In the genomic region with DNA sequence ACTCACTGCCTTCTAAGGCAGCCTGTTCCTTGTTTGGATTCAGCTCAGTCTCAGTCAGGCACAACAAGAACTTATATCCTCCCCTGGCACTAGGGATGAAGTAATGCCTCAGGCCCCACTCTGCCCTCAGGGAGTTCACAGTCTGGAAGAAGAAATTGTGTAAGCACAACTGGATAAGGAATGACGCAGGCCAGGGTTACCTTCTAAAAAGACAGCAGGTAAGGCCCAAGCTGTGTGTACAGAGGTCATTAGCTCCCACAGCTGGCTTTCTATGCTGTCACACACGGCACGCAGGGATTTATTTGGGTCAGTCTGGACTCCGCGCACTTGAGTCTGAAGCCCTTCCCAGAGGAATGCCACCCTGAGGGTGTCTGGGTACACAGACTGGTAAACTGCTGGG, we compare ENCODE assay signal across 12 cellular contexts.
DNase-seq lines count a peak whose midpoint lies in the region; ATAC-seq, FAIRE-seq and TF ChIP-seq lines count a peak whose summit lies in the region.
"Had no signal": no experiment of that assay in that cellular context is flagged by ENCODE, and none has a peak within 500 bp of the region (broad histone marks: within the 10 kb centered on the region; RNA-seq: fewer than 3 reads in every experiment).

No MANE protein-coding gene starts in this region.

- H3K27me3 ChIP-seq in astrocyte (ENCODE audit: insufficient read depth, low read length) (no peaks in the 10 kb centered on the region), brain microvascular endothelial cell (replicated peaks) (no peaks in the 10 kb centered on the region)

- H3K9me3 ChIP-seq in astrocyte (ENCODE audit: insufficient read depth, low read depth, low read length) = no peaks in the 10 kb centered on the region

- H2AFZ ChIP-seq in astrocyte (ENCODE audit: low read depth, low read length) = no peak overlapping the region

- H3K9ac ChIP-seq in astrocyte (ENCODE audit: low read length) = peak overlapping the region; percentile 3

- H3K27ac Mint-ChIP-seq in astrocyte (ENCODE audit: unreplicated experiment) = peak overlapping the region; percentile 97

- no peak for FAIRE-seq in astrocyte (lab: Jason Lieb, UNC)

- ATAC-seq in GM21786 (IDR thresholded peaks at IDR 0.05; ENCODE audit: unreplicated experiment) = no peak
- no peak for ATAC-seq in HG03469 (IDR thresholded peaks at IDR 0.05; ENCODE audit: unreplicated experiment)

- peaks cover 18% of the 10 kb centered on the region for H3K4me1 ChIP-seq in astrocyte (ENCODE audit: insufficient read depth, low read length)

- no peak overlapping the region for H3K4me3 Mint-ChIP-seq in astrocyte (ENCODE audit: unreplicated experiment)
- H3K4me3 Mint-ChIP-seq: central memory CD8-positive, alpha-beta T cell had no signal

- H3K27ac ChIP-seq in astrocyte (ENCODE audit: low read depth, low read length) (peak overlapping the region; percentile 38), brain microvascular endothelial cell (no peak overlapping the region)
- H3K27ac ChIP-seq: 22Rv1 had no signal

- H3K4me1 Mint-ChIP-seq in astrocyte (ENCODE audit: low read depth, unreplicated experiment) = peaks cover 24% of the 10 kb centered on the region

- H3K36me3 ChIP-seq in astrocyte (ENCODE audit: insufficient read depth, low read length) = no peaks in the 10 kb centered on the region
- no peaks in the 10 kb centered on the region for H3K36me3 ChIP-seq in brain microvascular endothelial cell (replicated peaks)

- no peaks in the 10 kb centered on the region for H3K27me3 Mint-ChIP-seq in astrocyte (ENCODE audit: low read depth, unreplicated experiment)
- H3K27me3 Mint-ChIP-seq: central memory CD8-positive, alpha-beta T cell had no signal

- H3K79me2 ChIP-seq in astrocyte (ENCODE audit: insufficient read depth, low read length) = no peaks in the 10 kb centered on the region

- H3K4me3 ChIP-seq in astrocyte (ENCODE audit: insufficient read depth, low read depth, low read length) (no peak overlapping the region), brain microvascular endothelial cell (ENCODE audit: low read depth, low read length) (no peak overlapping the region)

- in situ Hi-C loops in brain microvascular endothelial cell (cut with HindIII; ENCODE audit: low pct_ligation_motif_present, low sequenced_read_pairs) = no loop called here

- H3K36me3 Mint-ChIP-seq in astrocyte (ENCODE audit: low read depth, unreplicated experiment) = peaks cover 5% of the 10 kb centered on the region

- peaks cover 12% of the 10 kb centered on the region for H4K20me1 ChIP-seq in astrocyte (ENCODE audit: insufficient read depth, low read length)

- no peak for TF ChIP-seq CTCF in astrocyte (IDR thresholded peaks at IDR 0.05; ENCODE audit: insufficient read depth, low read depth, low read length)
- TF ChIP-seq CTCF in brain microvascular endothelial cell (IDR thresholded peaks at IDR 0.05; ENCODE audit: low read depth, low read length, missing control alignments) = no peak

- H3K9me3 Mint-ChIP-seq in astrocyte (ENCODE audit: unreplicated experiment) = no peaks in the 10 kb centered on the region
- H3K9me3 Mint-ChIP-seq: central memory CD8-positive, alpha-beta T cell had no signal

- DNase-seq in NCI-H82 (lab: John Stamatoyannopoulos, UW) (peak; percentile 38), NCI-H82 treated with DMSO at 0.1 percent for 48 hours (lab: John Stamatoyannopoulos, UW; ENCODE audit: unreplicated experiment) (no peak), astrocyte (ENCODE audit: low read depth) (no peak), islet precursor cell (peak; percentile 77), stromal cell of bone marrow (ENCODE audit: low read depth) (peak; percentile 30), brain microvascular endothelial cell (no peak)
- DNase-seq: NCI-H226; stimulated activated CD4-positive, alpha-beta T cell treated with anti-CD3 and anti-CD28 coated beads, Interleukin-4, amount 100 ng/mL, for 1 hour had no signal

- peak overlapping the region; percentile 64 for H3K4me2 ChIP-seq in astrocyte (ENCODE audit: low read length)

Comparison
In these comparisons a context has a peak if more than half of its experiments do, and no peak if none do; other contexts are left out.
1. DNase-seq: peak in NCI-H82 (single experiment), islet precursor cell (single experiment) and stromal cell of bone marrow (single experiment); none in NCI-H82 treated with DMSO at 0.1 percent for 48 hours (single experiment), astrocyte (single experiment) and brain microvascular endothelial cell (single experiment).